ENCODE assay signal across 1 cellular context in genomic region chr6:31574106-31575061, GRCh38.
A peak's percentile ranks its signal among the peaks of the same experiment; 100 is the strongest.
TF ChIP-seq lines count a peak whose summit lies in the region.

No MANE protein-coding gene starts in this region.

TF ChIP-seq in GM12878, 131 proteins besides CTCF, POLR2A, EP300 and RAD21 (continued from another document):
- TF ChIP-seq ZBTB33 (IDR thresholded peaks at IDR 0.05) = no peak
- TF ChIP-seq MXI1 (IDR thresholded peaks at IDR 0.05; ENCODE audit: low read depth, low read length) = no peak
- no peak for TF ChIP-seq HCFC1 (IDR thresholded peaks at IDR 0.05; ENCODE audit: low read length)
- no peak for TF ChIP-seq ESRRA (IDR thresholded peaks at IDR 0.05; ENCODE audit: low read length)
- TF ChIP-seq BACH1 (IDR thresholded peaks at IDR 0.05; ENCODE audit: borderline replicate concordance) = no peak
- no peak for TF ChIP-seq RELB (IDR thresholded peaks at IDR 0.05; ENCODE audit: low read depth)
- no peak for TF ChIP-seq ATF7 (IDR thresholded peaks at IDR 0.05; ENCODE audit: low read depth)
- TF ChIP-seq NFXL1 (IDR thresholded peaks at IDR 0.05; ENCODE audit: borderline replicate concordance) = no peak
- TF ChIP-seq SPI1 (IDR thresholded peaks at IDR 0.05; ENCODE audit: borderline replicate concordance, insufficient read depth, low read depth, low read length) = no peak
- TF ChIP-seq IRF3 (IDR thresholded peaks at IDR 0.05) = no peak
- no peak for TF ChIP-seq NRF1 (conservative IDR thresholded peaks at IDR 0.05; ENCODE audit: low read depth, low read length)
- TF ChIP-seq SREBF2 (IDR thresholded peaks at IDR 0.05; ENCODE audit: low read length) = no peak
- TF ChIP-seq, protein P1, sequence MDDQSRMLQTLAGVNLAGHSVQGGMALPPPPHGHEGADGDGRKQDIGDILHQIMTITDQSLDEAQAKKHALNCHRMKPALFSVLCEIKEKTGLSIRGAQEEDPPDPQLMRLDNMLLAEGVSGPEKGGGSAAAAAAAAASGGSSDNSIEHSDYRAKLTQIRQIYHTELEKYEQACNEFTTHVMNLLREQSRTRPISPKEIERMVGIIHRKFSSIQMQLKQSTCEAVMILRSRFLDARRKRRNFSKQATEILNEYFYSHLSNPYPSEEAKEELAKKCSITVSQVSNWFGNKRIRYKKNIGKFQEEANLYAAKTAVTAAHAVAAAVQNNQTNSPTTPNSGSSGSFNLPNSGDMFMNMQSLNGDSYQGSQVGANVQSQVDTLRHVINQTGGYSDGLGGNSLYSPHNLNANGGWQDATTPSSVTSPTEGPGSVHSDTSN (IDR thresholded peaks at IDR 0.05; ENCODE audit: insufficient replicate concordance, low read depth, low read length) = peak; percentile 1
- peak; percentile 89; the same call in 1 of the 2 replicates for TF ChIP-seq HDGF (IDR thresholded peaks at IDR 0.05)
- TF ChIP-seq NBN (IDR thresholded peaks at IDR 0.05) = no peak
- no peak for TF ChIP-seq ZZZ3 (IDR thresholded peaks at IDR 0.05; ENCODE audit: control insufficient read depth, insufficient read length, low read depth)
- no peak for TF ChIP-seq RELA (IDR thresholded peaks at IDR 0.05; ENCODE audit: borderline replicate concordance, partially characterized antibody)
- TF ChIP-seq ZBTB4 (CRISPR knock-in tag; IDR thresholded peaks at IDR 0.05) = no peak
- 0 out of 4 replicates have a peak, but pooled peaks of 1 of the 2 experiments have one; percentile 12 for TF ChIP-seq BHLHE40 (IDR thresholded peaks at IDR 0.05; ENCODE audit: borderline replicate concordance in 1 of 2, low read depth in 2 of 2, low read length in 1 of 2)
- no peak for TF ChIP-seq RAD51 (IDR thresholded peaks at IDR 0.05)
- TF ChIP-seq KAT2A (conservative IDR thresholded peaks at IDR 0.05; ENCODE audit: control insufficient read depth, low read depth, low read length) = no peak
- no peak for TF ChIP-seq ASH2L (IDR thresholded peaks at IDR 0.05; ENCODE audit: borderline replicate concordance, low read depth)
- no peak for TF ChIP-seq RBBP5 (conservative IDR thresholded peaks at IDR 0.05)
- TF ChIP-seq, protein P2, sequence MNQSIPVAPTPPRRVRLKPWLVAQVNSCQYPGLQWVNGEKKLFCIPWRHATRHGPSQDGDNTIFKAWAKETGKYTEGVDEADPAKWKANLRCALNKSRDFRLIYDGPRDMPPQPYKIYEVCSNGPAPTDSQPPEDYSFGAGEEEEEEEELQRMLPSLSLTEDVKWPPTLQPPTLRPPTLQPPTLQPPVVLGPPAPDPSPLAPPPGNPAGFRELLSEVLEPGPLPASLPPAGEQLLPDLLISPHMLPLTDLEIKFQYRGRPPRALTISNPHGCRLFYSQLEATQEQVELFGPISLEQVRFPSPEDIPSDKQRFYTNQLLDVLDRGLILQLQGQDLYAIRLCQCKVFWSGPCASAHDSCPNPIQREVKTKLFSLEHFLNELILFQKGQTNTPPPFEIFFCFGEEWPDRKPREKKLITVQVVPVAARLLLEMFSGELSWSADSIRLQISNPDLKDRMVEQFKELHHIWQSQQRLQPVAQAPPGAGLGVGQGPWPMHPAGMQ (IDR thresholded peaks at IDR 0.05; ENCODE audit: borderline replicate concordance) = no peak
- TF ChIP-seq, protein P3, sequence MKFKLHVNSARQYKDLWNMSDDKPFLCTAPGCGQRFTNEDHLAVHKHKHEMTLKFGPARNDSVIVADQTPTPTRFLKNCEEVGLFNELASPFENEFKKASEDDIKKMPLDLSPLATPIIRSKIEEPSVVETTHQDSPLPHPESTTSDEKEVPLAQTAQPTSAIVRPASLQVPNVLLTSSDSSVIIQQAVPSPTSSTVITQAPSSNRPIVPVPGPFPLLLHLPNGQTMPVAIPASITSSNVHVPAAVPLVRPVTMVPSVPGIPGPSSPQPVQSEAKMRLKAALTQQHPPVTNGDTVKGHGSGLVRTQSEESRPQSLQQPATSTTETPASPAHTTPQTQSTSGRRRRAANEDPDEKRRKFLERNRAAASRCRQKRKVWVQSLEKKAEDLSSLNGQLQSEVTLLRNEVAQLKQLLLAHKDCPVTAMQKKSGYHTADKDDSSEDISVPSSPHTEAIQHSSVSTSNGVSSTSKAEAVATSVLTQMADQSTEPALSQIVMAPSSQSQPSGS (IDR thresholded peaks at IDR 0.05; ENCODE audit: low read length) = no peak
- 0 out of 2 replicates have a peak, but pooled peaks have one; percentile 8 for TF ChIP-seq MEF2A (IDR thresholded peaks at IDR 0.05; ENCODE audit: insufficient read depth, low read depth, low read length)
- no peak for TF ChIP-seq YY1 (IDR thresholded peaks at IDR 0.05; ENCODE audit: low read depth, low read length)
- no peak for TF ChIP-seq CEBPZ (IDR thresholded peaks at IDR 0.05; ENCODE audit: low read depth, low read length)
- TF ChIP-seq NR2C2 (IDR thresholded peaks at IDR 0.05; ENCODE audit: borderline replicate concordance, control insufficient read depth, insufficient read length, low read depth) = no peak
- no peak for TF ChIP-seq CBX3 (IDR thresholded peaks at IDR 0.05; ENCODE audit: borderline replicate concordance, low read depth)
- no peak for TF ChIP-seq IKZF2 (IDR thresholded peaks at IDR 0.05)
- TF ChIP-seq DPF2 (IDR thresholded peaks at IDR 0.05) = no peak
- TF ChIP-seq ATF3 (IDR thresholded peaks at IDR 0.05; ENCODE audit: borderline replicate concordance, extremely low read depth, low read depth, low read length) = no peak
- TF ChIP-seq MYC (IDR thresholded peaks at IDR 0.05; ENCODE audit: insufficient read depth, insufficient read length, insufficient replicate concordance, low read length, severe bottlenecking) = no peak
- no peak for TF ChIP-seq SMARCA5 (IDR thresholded peaks at IDR 0.05)
- no peak for TF ChIP-seq CHD4 (IDR thresholded peaks at IDR 0.05)
TF ChIP-seq in GM12878: peak in this region for 14.
